1 cellular context compared by ENCODE assay signal in the genomic region with DNA sequence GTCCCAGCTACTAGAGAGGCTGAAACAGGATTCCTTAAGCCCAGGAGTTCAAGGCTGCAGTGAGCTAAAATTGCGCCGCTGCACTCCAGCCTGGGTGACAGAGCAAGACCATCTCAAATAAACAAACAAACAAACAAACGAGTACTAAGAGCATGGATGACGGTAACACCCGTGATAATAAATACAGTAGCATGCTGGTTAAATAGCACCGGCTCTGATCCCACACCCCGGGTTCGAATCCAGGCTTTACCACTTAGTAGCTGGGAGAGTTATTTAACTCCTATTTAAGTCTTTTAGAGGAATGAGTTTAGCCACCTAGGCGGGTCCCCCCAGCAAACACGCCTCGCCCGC.
TF ChIP-seq lines count a peak whose summit lies in the region.

No MANE protein-coding gene starts in this region.

TF ChIP-seq in IMR-90, 13 proteins besides CTCF, POLR2A, EP300 and RAD21 (continued from another document):
- TF ChIP-seq FOS (IDR thresholded peaks at IDR 0.05; ENCODE audit: low read depth, low read length) = no peak
- TF ChIP-seq, protein P1, sequence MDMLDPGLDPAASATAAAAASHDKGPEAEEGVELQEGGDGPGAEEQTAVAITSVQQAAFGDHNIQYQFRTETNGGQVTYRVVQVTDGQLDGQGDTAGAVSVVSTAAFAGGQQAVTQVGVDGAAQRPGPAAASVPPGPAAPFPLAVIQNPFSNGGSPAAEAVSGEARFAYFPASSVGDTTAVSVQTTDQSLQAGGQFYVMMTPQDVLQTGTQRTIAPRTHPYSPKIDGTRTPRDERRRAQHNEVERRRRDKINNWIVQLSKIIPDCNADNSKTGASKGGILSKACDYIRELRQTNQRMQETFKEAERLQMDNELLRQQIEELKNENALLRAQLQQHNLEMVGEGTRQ (IDR thresholded peaks at IDR 0.05; ENCODE audit: low read depth, low read length) = no peak
- TF ChIP-seq, protein P2, sequence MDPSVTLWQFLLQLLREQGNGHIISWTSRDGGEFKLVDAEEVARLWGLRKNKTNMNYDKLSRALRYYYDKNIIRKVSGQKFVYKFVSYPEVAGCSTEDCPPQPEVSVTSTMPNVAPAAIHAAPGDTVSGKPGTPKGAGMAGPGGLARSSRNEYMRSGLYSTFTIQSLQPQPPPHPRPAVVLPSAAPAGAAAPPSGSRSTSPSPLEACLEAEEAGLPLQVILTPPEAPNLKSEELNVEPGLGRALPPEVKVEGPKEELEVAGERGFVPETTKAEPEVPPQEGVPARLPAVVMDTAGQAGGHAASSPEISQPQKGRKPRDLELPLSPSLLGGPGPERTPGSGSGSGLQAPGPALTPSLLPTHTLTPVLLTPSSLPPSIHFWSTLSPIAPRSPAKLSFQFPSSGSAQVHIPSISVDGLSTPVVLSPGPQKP (IDR thresholded peaks at IDR 0.05; ENCODE audit: borderline replicate concordance, low read depth, low read length) = no peak
- TF ChIP-seq MAFK (IDR thresholded peaks at IDR 0.05; ENCODE audit: low read depth, low read length) = no peak
